Comparison of ENCODE assay signal across 13 cellular contexts in the genomic region with DNA sequence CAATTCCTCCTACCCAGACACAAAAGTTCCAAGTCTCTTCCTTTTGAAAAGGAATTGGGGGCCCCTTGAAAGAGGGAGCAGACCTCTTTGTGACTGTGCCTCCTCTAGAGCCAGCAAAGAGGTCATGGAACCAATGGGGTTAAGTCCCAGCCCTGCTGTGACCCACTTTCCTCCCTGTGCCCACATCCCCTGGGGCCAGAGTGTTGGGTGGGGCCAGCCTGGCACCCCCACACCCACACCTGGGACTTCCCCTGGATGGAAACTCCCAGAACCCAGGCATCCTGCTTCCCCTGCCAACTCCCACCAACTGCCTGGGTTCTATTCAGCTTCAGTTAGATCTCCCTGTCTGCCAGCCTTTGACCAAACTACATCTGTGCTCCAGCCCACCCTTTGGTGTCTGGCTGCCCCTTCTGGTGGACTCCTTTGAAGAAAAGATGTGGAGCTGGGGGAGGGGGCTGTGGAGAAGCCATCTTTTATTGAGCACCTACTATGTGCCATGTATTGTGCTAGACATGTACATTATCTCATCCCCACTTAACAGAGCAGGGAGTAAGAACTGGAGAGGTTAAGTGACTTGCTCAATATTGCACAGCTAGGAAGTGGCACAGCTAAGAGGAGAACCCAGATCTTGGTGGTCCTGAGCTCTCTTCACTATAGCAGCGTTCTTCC. TPM values are rescaled to one million over a fixed set of nuclear protein-coding genes. Genes with fewer than 3 reads are reported as not detected.
DNase-seq lines count a peak whose midpoint lies in the region; ATAC-seq lines count a peak whose summit lies in the region.
"Had no signal": no experiment of that assay in that cellular context is flagged by ENCODE, and none has a peak within 500 bp of the region (broad histone marks: within the 10 kb centered on the region; RNA-seq: fewer than 3 reads in every experiment).

No MANE protein-coding gene starts in this region.

- peaks cover 46 to 57% (median 55%) of the 10 kb centered on the region in 3 donors for H3K4me1 Mint-ChIP-seq in CD8-positive, alpha-beta memory T cell
- peaks cover 41% of the 10 kb centered on the region for H3K4me1 Mint-ChIP-seq in activated T-helper 17 cell treated with anti-CD3 and anti-CD28 coated beads, Interleukin-2, amount 50 U/mL, for 72 hours

- DNase-seq in CD8-positive, alpha-beta memory T cell: peak; percentile 41 to 81 (median 72)
- peak in 4 of 5 donors; percentile 41 to 66 (median 55) for DNase-seq in T-helper 1 cell
- DNase-seq in mesendoderm: no peak
- no peak for DNase-seq in middle frontal gyrus (ENCODE audit: extremely low spot score, low spot score)
- DNase-seq in SIG-M5 (lab: John Stamatoyannopoulos, UW): no peak
- DNase-seq in SJCRH30: no peak
- DNase-seq in NCI-H82 (lab: John Stamatoyannopoulos, UW): no peak
- DNase-seq: kidney, NCI-H2081 treated with DMSO at 0.1 percent for 48 hours, small intestine had no signal

- no peaks in the 10 kb centered on the region for H3K36me3 Mint-ChIP-seq in CD8-positive, alpha-beta memory T cell
- no peaks in the 10 kb centered on the region for H3K36me3 Mint-ChIP-seq in activated T-helper 17 cell treated with anti-CD3 and anti-CD28 coated beads, Interleukin-2, amount 50 U/mL, for 72 hours (ENCODE audit: low read depth)

- no peaks in the 10 kb centered on the region for H3K27me3 ChIP-seq in CD8-positive, alpha-beta memory T cell (ENCODE audit: insufficient read depth, low read length, poor library complexity, severe bottlenecking)
- H3K27me3 ChIP-seq in mesendoderm (ENCODE audit: insufficient read depth, low read length, poor library complexity) (no peaks in the 10 kb centered on the region), SJCRH30 (peaks cover 12% of the 10 kb centered on the region; the same call in 1 of the 2 replicates)

- H3K56ac ChIP-seq in mesendoderm (ENCODE audit: low read length): peak overlapping the region; percentile 73

- no peaks in the 10 kb centered on the region for H3K36me3 ChIP-seq in CD8-positive, alpha-beta memory T cell (ENCODE audit: insufficient read depth, low read length)
- H3K36me3 ChIP-seq in mesendoderm (ENCODE audit: control insufficient read depth, insufficient read depth, low read length): no peaks in the 10 kb centered on the region
- no peaks in the 10 kb centered on the region for H3K36me3 ChIP-seq in SJCRH30

- no peaks in the 10 kb centered on the region for H3K9me3 Mint-ChIP-seq in CD8-positive, alpha-beta memory T cell
- H3K9me3 Mint-ChIP-seq in activated T-helper 17 cell treated with anti-CD3 and anti-CD28 coated beads, Interleukin-2, amount 50 U/mL, for 72 hours: no peaks in the 10 kb centered on the region
- H3K9me3 Mint-ChIP-seq: nephron had no signal

- peak overlapping the region; percentile 19 for H2BK120ac ChIP-seq in mesendoderm (ENCODE audit: low read depth, low read length)

- H3K4ac ChIP-seq in mesendoderm (ENCODE audit: low read depth, low read length): peak overlapping the region; percentile 28

- H2BK15ac ChIP-seq in mesendoderm (replicated peaks; ENCODE audit: low read depth): no peak overlapping the region

- no peaks in the 10 kb centered on the region for H3K79me2 ChIP-seq in mesendoderm (ENCODE audit: control insufficient read depth, insufficient read depth, low read length)

- H3K79me1 ChIP-seq in mesendoderm (ENCODE audit: low read length): no peaks in the 10 kb centered on the region

- peak overlapping the region; percentile 20 for H3K27ac ChIP-seq in CD8-positive, alpha-beta memory T cell (ENCODE audit: low read depth, low read length)
- H3K27ac ChIP-seq in mesendoderm (ENCODE audit: low read depth, low read length) (no peak overlapping the region), SJCRH30 (no peak overlapping the region)
- H3K27ac ChIP-seq: C4-2B had no signal

- peak overlapping the region; percentile 70 for H2AK5ac ChIP-seq in mesendoderm (ENCODE audit: low read length)

- WGBS in mesendoderm (ENCODE audit: extremely low coverage, insufficient coverage, low lambda C conversion rate): no CpG with 5 or more reads among the region's 1 CpG

- ATAC-seq in activated T-helper 17 cell treated with anti-CD3 and anti-CD28 coated beads, Interleukin-2, amount 50 U/mL, for 72 hours (replicated peaks): peak; percentile 31

- POLR2A ChIA-PET in CD8-positive, alpha-beta memory T cell (lab: Charles Lee): interaction anchor here (0.5 to 2.2 kb wide), 6 partner anchors 15 to 265 kb away, joined by 3 to 10 read pairs (median 4); a partner anchor contains a TSS

- peak overlapping the region; percentile 17 for H3K9ac ChIP-seq in mesendoderm (ENCODE audit: low read length)

- no peak overlapping the region for H4K8ac ChIP-seq in mesendoderm (ENCODE audit: low read depth, low read length)

- no peak overlapping the region for H3K23ac ChIP-seq in mesendoderm (ENCODE audit: low read length)

- H2BK5ac ChIP-seq in mesendoderm (ENCODE audit: low read length): peak overlapping the region; percentile 74

- CTCF ChIA-PET in CD8-positive, alpha-beta memory T cell (lab: Charles Lee): interaction anchor here (0.5 to 13.8 kb wide), 6 partner anchors 10 to 23 kb away, joined by 3 to 98 read pairs (median 3); no protein-coding TSS in a partner anchor

- H3K4me2 ChIP-seq in mesendoderm (ENCODE audit: low read length): no peak overlapping the region

- H3K4me1 ChIP-seq in CD8-positive, alpha-beta memory T cell (ENCODE audit: insufficient read depth, low read length): peaks cover 55% of the 10 kb centered on the region
- peaks cover 34% of the 10 kb centered on the region for H3K4me1 ChIP-seq in mesendoderm (ENCODE audit: control insufficient read depth, low read depth, low read length)
- H3K4me1 ChIP-seq in SJCRH30: peaks cover 13% of the 10 kb centered on the region

- H3K27me3 Mint-ChIP-seq in CD8-positive, alpha-beta memory T cell: peaks cover 0 to 3% of the 10 kb centered on the region in 2 donors
- H3K27me3 Mint-ChIP-seq in activated T-helper 17 cell treated with anti-CD3 and anti-CD28 coated beads, Interleukin-2, amount 50 U/mL, for 72 hours: no peaks in the 10 kb centered on the region

- no peak overlapping the region for H3K4me3 ChIP-seq in CD8-positive, alpha-beta memory T cell (ENCODE audit: low read length)
- H3K4me3 ChIP-seq in mesendoderm (ENCODE audit: low read length) (no peak overlapping the region), SJCRH30 (no peak overlapping the region)

- H3K4me3 Mint-ChIP-seq in CD8-positive, alpha-beta memory T cell: peak overlapping the region; percentile 49 to 86 (median 58)
- peak overlapping the region; percentile 86 for H3K4me3 Mint-ChIP-seq in activated T-helper 17 cell treated with anti-CD3 and anti-CD28 coated beads, Interleukin-2, amount 50 U/mL, for 72 hours
- H3K4me3 Mint-ChIP-seq: nephron had no signal

- no peaks in the 10 kb centered on the region for H3K9me3 ChIP-seq in CD8-positive, alpha-beta memory T cell (ENCODE audit: low read length)
- no peaks in the 10 kb centered on the region for H3K9me3 ChIP-seq in SJCRH30 (replicated peaks)

- H4K5ac ChIP-seq in mesendoderm (ENCODE audit: low read length): peak overlapping the region; percentile 28

- peak overlapping the region; percentile 35 for H3K18ac ChIP-seq in mesendoderm (ENCODE audit: low read length)

- H3K27ac Mint-ChIP-seq in CD8-positive, alpha-beta memory T cell: peak overlapping the region; percentile 78 to 100 (median 97)
- peak overlapping the region; percentile 94 for H3K27ac Mint-ChIP-seq in activated T-helper 17 cell treated with anti-CD3 and anti-CD28 coated beads, Interleukin-2, amount 50 U/mL, for 72 hours

RNA-seq across cellular contexts. Expression of a gene that starts 4.6 kb away (rescaled TPM):
- 10 to 100 TPM; 67.0 to 68.4 TPM for total RNA-seq in CD8-positive, alpha-beta memory T cell
- polyA plus RNA-seq in CD8-positive, alpha-beta memory T cell: 15.4 TPM
- total RNA-seq in activated T-helper 17 cell treated with anti-CD3 and anti-CD28 coated beads, Interleukin-2, amount 50 U/mL, for 72 hours: 10 to 100 TPM; 28.5 to 58.3 TPM
- polyA plus RNA-seq in mesendoderm (2013, experiment 1 of 2): 28.5 TPM
- polyA plus RNA-seq in mesendoderm (2013, experiment 2 of 2): 26.2 TPM
- 5.0 and 5.5 TPM in 2 replicates for total RNA-seq in SJCRH30 (2014; rRNA removed; shearing (Covaris generic))

RNA-seq across cellular contexts. Expression of a gene that starts 29.5 kb away (rescaled TPM):
- total RNA-seq in CD8-positive, alpha-beta memory T cell: 100 to 1,000 TPM; 339 TPM
- polyA plus RNA-seq in CD8-positive, alpha-beta memory T cell: 292 TPM
- total RNA-seq in activated T-helper 17 cell treated with anti-CD3 and anti-CD28 coated beads, Interleukin-2, amount 50 U/mL, for 72 hours: 100 to 1,000 TPM; 183 to 187 TPM
- polyA plus RNA-seq in mesendoderm (2013, experiment 1 of 2): 0.49 TPM
- 0.88 TPM for polyA plus RNA-seq in mesendoderm (2013, experiment 2 of 2)
- total RNA-seq in SJCRH30 (2014; rRNA removed; shearing (Covaris generic)): not detected in 2 replicates

RNA-seq across cellular contexts. Expression of a gene that starts 31.5 kb away (rescaled TPM):
- 10 to 100 TPM; 58.4 to 63.4 TPM for total RNA-seq in CD8-positive, alpha-beta memory T cell
- polyA plus RNA-seq in CD8-positive, alpha-beta memory T cell: not detected
- total RNA-seq in activated T-helper 17 cell treated with anti-CD3 and anti-CD28 coated beads, Interleukin-2, amount 50 U/mL, for 72 hours: 10 to 100 TPM; 80.1 to 92.1 TPM
- polyA plus RNA-seq in mesendoderm (2013, experiment 1 of 2): 16.8 TPM
- 15.4 TPM for polyA plus RNA-seq in mesendoderm (2013, experiment 2 of 2)
- 24.9 and 29.5 TPM in 2 replicates for total RNA-seq in SJCRH30 (2014; rRNA removed; shearing (Covaris generic))

RNA-seq across cellular contexts. Expression of a gene that starts 55.9 kb away (rescaled TPM):
- 10 to 100 TPM; 15.8 to 18.7 TPM for total RNA-seq in CD8-positive, alpha-beta memory T cell
- 0.70 TPM for polyA plus RNA-seq in CD8-positive, alpha-beta memory T cell
- total RNA-seq in activated T-helper 17 cell treated with anti-CD3 and anti-CD28 coated beads, Interleukin-2, amount 50 U/mL, for 72 hours: 10 to 100 TPM; 29.8 to 43.5 TPM
- 3.2 TPM for polyA plus RNA-seq in mesendoderm (2013, experiment 1 of 2)
- polyA plus RNA-seq in mesendoderm (2013, experiment 2 of 2): 3.5 TPM
- 1.7 and 3.3 TPM in 2 replicates for total RNA-seq in SJCRH30 (2014; rRNA removed; shearing (Covaris generic))

RNA-seq across cellular contexts. Expression of a gene that starts 56.1 kb away (rescaled TPM):
- 10 to 100 TPM; 50.4 to 52.0 TPM for total RNA-seq in CD8-positive, alpha-beta memory T cell
- polyA plus RNA-seq in CD8-positive, alpha-beta memory T cell: 3.3 TPM
- 10 to 100 TPM; 41.8 to 42.3 TPM for total RNA-seq in activated T-helper 17 cell treated with anti-CD3 and anti-CD28 coated beads, Interleukin-2, amount 50 U/mL, for 72 hours
- polyA plus RNA-seq in mesendoderm (2013, experiment 1 of 2): 6.8 TPM
- polyA plus RNA-seq in mesendoderm (2013, experiment 2 of 2): 7.1 TPM
- total RNA-seq in SJCRH30 (2014; rRNA removed; shearing (Covaris generic)): 17.4 and 17.8 TPM in 2 replicates

Comparison
In these comparisons a context has a peak if more than half of its experiments do, and no peak if none do; other contexts are left out.
1. DNase-seq: peak in CD8-positive, alpha-beta memory T cell (5 of 5) and T-helper 1 cell (4 of 5); none in mesendoderm (single experiment), middle frontal gyrus (single experiment), SIG-M5 (single experiment), SJCRH30 (0 of 2) and NCI-H82 (single experiment).
2. RNA of a gene that starts 29.5 kb away (total RNA-seq): 339 TPM in CD8-positive, alpha-beta memory T cell and 183 to 187 TPM in activated T-helper 17 cell treated with anti-CD3 and anti-CD28 coated beads, Interleukin-2, amount 50 U/mL, for 72 hours; not detected in SJCRH30; every median in the first group is over 100 times any median in the second.